10 cellular contexts compared by ENCODE assay signal in genomic region chr12:67457799-67458680, GRCh38.
A peak's percentile ranks its signal among the peaks of the same experiment; 100 is the strongest.
DNase-seq lines count a peak whose midpoint lies in the region; ATAC-seq and TF ChIP-seq lines count a peak whose summit lies in the region.
"Had no signal": no experiment of that assay in that cellular context is flagged by ENCODE, and none has a peak within 500 bp of the region (broad histone marks: within the 10 kb centered on the region; RNA-seq: fewer than 3 reads in every experiment).

No MANE protein-coding gene starts in this region.

- in situ Hi-C loops in Panc1 (cut with HindIII; ENCODE audit: low pct_unique_long_range_greater_than_20kb, low sequenced_read_pairs) = no loop called here

- H3K27ac ChIP-seq in Panc1 (ENCODE audit: low read length) (no peak overlapping the region), heart left ventricle (peak overlapping the region; percentile 6 to 68 (median 46)), subcutaneous abdominal adipose tissue (ENCODE audit: low read depth, low read length) (peak overlapping the region; percentile 81)

- H3K4me1 ChIP-seq in Panc1 (ENCODE audit: control insufficient read depth, insufficient read depth, low read length) = no peaks in the 10 kb centered on the region
- peaks cover 0 to 29% (median 24%) of the 10 kb centered on the region in 12 donors for H3K4me1 ChIP-seq in heart left ventricle
- H3K4me1 ChIP-seq in subcutaneous abdominal adipose tissue (ENCODE audit: control insufficient read depth in 5 of 5, insufficient read depth in 5 of 5, low read length in 5 of 5) = peaks cover 14 to 27% (median 26%) of the 10 kb centered on the region in 5 donors

- ATAC-seq in GM21717 (IDR thresholded peaks at IDR 0.05; ENCODE audit: unreplicated experiment) (peak; percentile 42), Panc1 (no peak), heart left ventricle (peak in 3 of 4 donors; percentile 51 to 64 (median 58)), HG03460 (IDR thresholded peaks at IDR 0.05; ENCODE audit: unreplicated experiment) (no peak), GM18873 (IDR thresholded peaks at IDR 0.05; ENCODE audit: low FRiP score, unreplicated experiment) (no peak)
- ATAC-seq: stimulated activated naive CD8-positive, alpha-beta T cell treated with anti-CD3 and anti-CD28 coated beads, Interleukin-15, Interleukin-2, amounts not matched to agents 100 U/mL and 50 U/mL, for 24 hours had no signal

- 57 to 68% (median 63%) methylated on average over 10 of the region's 10 CpGs for WGBS in heart left ventricle, 4 donors

- H3K36me3 ChIP-seq in Panc1 (ENCODE audit: control insufficient read depth, insufficient read depth, low read length) = no peaks in the 10 kb centered on the region
- no peaks in the 10 kb centered on the region for H3K36me3 ChIP-seq in heart left ventricle
- H3K36me3 ChIP-seq in subcutaneous abdominal adipose tissue (ENCODE audit: control insufficient read depth in 5 of 5, insufficient read depth in 5 of 5, low read length in 5 of 5) = no peaks in the 10 kb centered on the region

- intact Hi-C loops in Panc1 (cut with micrococcal nuclease; ENCODE audit: unreplicated experiment) = no loop called here
- intact Hi-C loops in heart left ventricle (cut with DNase I) = loop anchor here in 1 of 10 donors (5.0 kb wide), 1 partner anchor 189 kb away; the partner anchor contains the start of gene DYRK2

- no peaks in the 10 kb centered on the region for H3K9me3 ChIP-seq in Panc1 (ENCODE audit: control insufficient read depth, insufficient read depth, low read depth, low read length)
- H3K9me3 ChIP-seq in heart left ventricle = no peaks in the 10 kb centered on the region
- H3K9me3 ChIP-seq in subcutaneous abdominal adipose tissue (ENCODE audit: control insufficient read depth in 5 of 5, low read length in 5 of 5) = no peaks in the 10 kb centered on the region

- no TSS peak for BruUV-seq in Panc1 (replicated peaks; lab: Mats Ljungman, UMichigan)

- H3K9ac ChIP-seq in subcutaneous abdominal adipose tissue (ENCODE audit: low read length in 5 of 5) = peak overlapping the region in 2 of 5 donors; percentile 28 to 37

- TF ChIP-seq CTCF in Panc1 (IDR thresholded peaks at IDR 0.05) (peak; percentile 28; the same call in 1 of the 2 replicates), heart left ventricle (IDR thresholded peaks at IDR 0.05) (peak in 11 of 12 donors; percentile 12 to 53 (median 26))

- CTCF ChIA-PET in Panc1 (lab: Charles Lee) = no interaction called here

- H3K27me3 ChIP-seq in Panc1 (ENCODE audit: control insufficient read depth, insufficient read depth, low read length) (0 out of 2 replicates have a peak, but pooled peaks cover 4% of the 10 kb centered on the region), heart left ventricle (no peaks in the 10 kb centered on the region), subcutaneous abdominal adipose tissue (ENCODE audit: control insufficient read depth in 5 of 5, insufficient read depth in 4 of 5, low read length in 5 of 5) (no peaks in the 10 kb centered on the region)

- POLR2A ChIA-PET in Panc1 (lab: Charles Lee) = no interaction called here

- no peak for TF ChIP-seq POLR2A in heart left ventricle (IDR thresholded peaks at IDR 0.05)

- no peak overlapping the region for H3K4me3 ChIP-seq in Panc1 (ENCODE audit: low read depth in 2 of 2, low read length in 2 of 2)
- H3K4me3 ChIP-seq in heart left ventricle = peak overlapping the region in 1 of 12 donors; percentile 8
- H3K4me3 ChIP-seq in subcutaneous abdominal adipose tissue (ENCODE audit: low read depth in 1 of 5, low read length in 5 of 5) = peak overlapping the region in 4 of 5 donors; percentile 3 to 48 (median 28)

- DNase-seq in Panc1 (ENCODE audit: low read depth, low spot score) (no peak), heart left ventricle (peak in 2 of 5 donors; percentile 15 to 28), COLO668 (lab: John Stamatoyannopoulos, UW; ENCODE audit: unreplicated experiment) (no peak)
- no peak for DNase-seq in effector CD4-positive, alpha-beta T cell
- DNase-seq: NCI-H1048; stimulated activated naive CD8-positive, alpha-beta T cell treated with anti-CD3 and anti-CD28 coated beads, Interleukin-15, Interleukin-2, amounts not matched to agents 100 U/mL and 50 U/mL, for 24 hours had no signal

Comparison
In these comparisons a context has a peak if more than half of its experiments do, and no peak if none do; other contexts are left out.
1. ATAC-seq: peak in GM21717 (single experiment) and heart left ventricle (3 of 4); none in Panc1 (single experiment), HG03460 (single experiment) and GM18873 (single experiment).
2. H3K4me3 ChIP-seq: peak in subcutaneous abdominal adipose tissue (4 of 5); none in Panc1 (0 of 2).